Comparison of ENCODE assay signal across 8 cellular contexts in genomic region chr12:98424726-98425401, GRCh38.
A peak's percentile ranks its signal among the peaks of the same experiment; 100 is the strongest.
DNase-seq lines count a peak whose midpoint lies in the region; ATAC-seq lines count a peak whose summit lies in the region.

No MANE protein-coding gene starts in this region.

- ATAC-seq in HG03457 (IDR thresholded peaks at IDR 0.05; ENCODE audit: unreplicated experiment), result no peak

- H3K79me2 ChIP-seq in GM23248 (ENCODE audit: insufficient read depth), result no peaks in the 10 kb centered on the region

- no peak overlapping the region for H3K4me3 Mint-ChIP-seq in activated naive CD4-positive, alpha-beta T cell treated with anti-CD3 and anti-CD28 coated beads for 36 hours

- no peaks in the 10 kb centered on the region for H3K27me3 ChIP-seq in GM23248 (replicated peaks; ENCODE audit: insufficient read depth)

- no peak overlapping the region for H3K4me3 ChIP-seq in GM23248

- H3K9ac ChIP-seq in GM23248, result no peak overlapping the region

- peak; percentile 72 for DNase-seq in G401 (ENCODE audit: low spot score)
- DNase-seq in GM23248, result peak; percentile 77
- DNase-seq in LHCN-M2 (ENCODE audit: low read depth), result peak; percentile 58
- peak; percentile 62 for DNase-seq in RPMI7951 (ENCODE audit: low read depth)
- peak; percentile 76 for DNase-seq in activated naive CD4-positive, alpha-beta T cell treated with anti-CD3 and anti-CD28 coated beads for 36 hours
- peak; percentile 96 for DNase-seq in glomerular visceral epithelial cell (ENCODE audit: extremely low spot score)
- DNase-seq in posterior cingulate gyrus, result peak in 8 of 10 donors; percentile 62 to 93 (median 68)

- H3K27me3 Mint-ChIP-seq in activated naive CD4-positive, alpha-beta T cell treated with anti-CD3 and anti-CD28 coated beads for 36 hours (ENCODE audit: low read depth), result no peaks in the 10 kb centered on the region

- H3K36me3 ChIP-seq in GM23248 (ENCODE audit: low read depth), result no peaks in the 10 kb centered on the region

- peaks cover 8% of the 10 kb centered on the region for H3K4me1 ChIP-seq in GM23248 (ENCODE audit: insufficient read depth)

- no peak overlapping the region for H3K27ac Mint-ChIP-seq in activated naive CD4-positive, alpha-beta T cell treated with anti-CD3 and anti-CD28 coated beads for 36 hours

- intact Hi-C loops in activated naive CD4-positive, alpha-beta T cell treated with anti-CD3 and anti-CD28 coated beads for 36 hours (cut with micrococcal nuclease), result loop anchor here (1.0 to 5.0 kb wide), 8 partner anchors 62 to 573 kb away; partner anchors contain the start of genes APAF1, IKBIP and SLC25A3
- intact Hi-C loops in posterior cingulate gyrus (cut with DNase I), result loop anchor here (2.0 to 5.0 kb wide), 2 partner anchors 92 to 572 kb away; no protein-coding TSS in a partner anchor

- no peaks in the 10 kb centered on the region for H3K9me3 Mint-ChIP-seq in activated naive CD4-positive, alpha-beta T cell treated with anti-CD3 and anti-CD28 coated beads for 36 hours

- H3K27ac ChIP-seq in GM23248, result no peak overlapping the region

- H3F3A ChIP-seq in GM23248 (ENCODE audit: insufficient read depth), result no peaks in the 10 kb centered on the region; the same call in 1 of the 2 replicates

- H3K36me3 Mint-ChIP-seq in activated naive CD4-positive, alpha-beta T cell treated with anti-CD3 and anti-CD28 coated beads for 36 hours (ENCODE audit: low read depth), result no peaks in the 10 kb centered on the region

- H4K20me1 ChIP-seq in GM23248 (ENCODE audit: insufficient read depth), result no peaks in the 10 kb centered on the region

- no peak overlapping the region; the same call in 1 of the 2 replicates for H2AFZ ChIP-seq in GM23248

- no peak overlapping the region for H3K4me2 ChIP-seq in GM23248 (ENCODE audit: unreplicated experiment)

- H3K4me1 Mint-ChIP-seq in activated naive CD4-positive, alpha-beta T cell treated with anti-CD3 and anti-CD28 coated beads for 36 hours (ENCODE audit: low read depth), result peaks cover 4% of the 10 kb centered on the region

- CTCF ChIA-PET in activated naive CD4-positive, alpha-beta T cell treated with anti-CD3 and anti-CD28 coated beads for 36 hours (lab: Charles Lee), result interaction anchor here (0.7 to 1.7 kb wide), 3 partner anchors 11 to 24 kb away, joined by 3 to 7 read pairs (median 4); no protein-coding TSS in a partner anchor

- no peaks in the 10 kb centered on the region for H3K9me3 ChIP-seq in GM23248 (ENCODE audit: low read depth)

- no peaks in the 10 kb centered on the region for H3K9me2 ChIP-seq in GM23248 (ENCODE audit: insufficient read depth)

- WGBS in GM23248 (ENCODE audit: low coverage in 1 of 2, low lambda C conversion rate in 2 of 2, missing lambda C conversion rate in 2 of 2), 2 experiments, result 23% methylated on average over 9 of the region's 9 CpGs

- in situ Hi-C loops in G401 (cut with HindIII; ENCODE audit: low sequenced_read_pairs), result no loop called here
- in situ Hi-C loops in GM23248 (cut with MboI), result loop anchor here (10.0 kb wide), 2 partner anchors 100 to 220 kb away; partner anchors contain the start of genes APAF1 and IKBIP
